ENCODE assay signal across 8 cellular contexts in genomic region chr7:7640221-7641128, GRCh38.
A peak's percentile ranks its signal among the peaks of the same experiment; 100 is the strongest.
DNase-seq lines count a peak whose midpoint lies in the region; ATAC-seq and TF ChIP-seq lines count a peak whose summit lies in the region.

UMAD1 (plus strand) TSS chr7:7640752; CDS start chr7:7673372, 32,620 bp downstream.

- peak within 1 kb of the TSS; percentile 85 for H3K4me3 ChIP-seq in AG09309 (ENCODE audit: control insufficient read depth, low read depth, low read length)

- peak within 1 kb of the TSS; percentile 95 for H3K4me3 Mint-ChIP-seq in central memory CD8-positive, alpha-beta T cell

- peaks cover 38% of the 10 kb centered on the region for H3K4me1 Mint-ChIP-seq in central memory CD8-positive, alpha-beta T cell

- peaks cover 33% of the 10 kb centered on the region for H3K36me3 Mint-ChIP-seq in central memory CD8-positive, alpha-beta T cell (ENCODE audit: insufficient read depth)

- ATAC-seq in GM19025 (IDR thresholded peaks at IDR 0.05; ENCODE audit: low read depth, unreplicated experiment) (peak; percentile 97), HG03342 (IDR thresholded peaks at IDR 0.05; ENCODE audit: unreplicated experiment) (peak; percentile 98)
- peak; percentile 90 for ATAC-seq in central memory CD8-positive, alpha-beta T cell (replicated peaks; ENCODE audit: extremely low read depth, poor library complexity, severe bottlenecking)

- H3K27ac Mint-ChIP-seq in central memory CD8-positive, alpha-beta T cell (ENCODE audit: low read depth): peak within 1 kb of the TSS; percentile 96

- H3K27me3 Mint-ChIP-seq in central memory CD8-positive, alpha-beta T cell: no peaks in the 10 kb centered on the region

- DNase-seq in AG09309 (ENCODE audit: low read depth): peak; percentile 92
- DNase-seq in NCI-H446 (lab: John Stamatoyannopoulos, UW): peak; percentile 98 to 100
- DNase-seq in activated CD4-positive, CD25-positive, alpha-beta regulatory T cell treated with anti-CD3 and anti-CD28 coated beads, Interleukin-2, amount 50 U/mL, for 16 hours (ENCODE audit: low read depth, low spot score): peak; percentile 98
- peak; percentile 94 to 98 for DNase-seq in central memory CD8-positive, alpha-beta T cell (ENCODE audit: low spot score in 2 of 2)
- DNase-seq in iris pigment epithelial cell (ENCODE audit: low read depth): peak; percentile 100
- DNase-seq in stimulated activated CD4-positive, alpha-beta T cell treated with anti-CD3 and anti-CD28 coated beads, Interleukin-12 subunit alpha, Interleukin-12 subunit beta, amount 100 ng/mL, for 24 hours (ENCODE audit: low read depth in 2 of 2): peak; percentile 96

- TF ChIP-seq CTCF in AG09309 (IDR thresholded peaks at IDR 0.05; ENCODE audit: control insufficient read depth, insufficient read depth, low read depth, low read length, missing control alignments): no peak

- H3K9me3 Mint-ChIP-seq in central memory CD8-positive, alpha-beta T cell: no peaks in the 10 kb centered on the region

Comparison
In these comparisons a context has a peak if more than half of its experiments do, and no peak if none do; other contexts are left out.
1. Peak in every context shown above with its lines: DNase-seq, ATAC-seq and H3K4me3 ChIP-seq.